In genomic region chr2:39188958-39189499, GRCh38 we compare ENCODE assay signal across 22 cellular contexts. TPM values are rescaled to one million over a fixed set of nuclear protein-coding genes. Genes with fewer than 3 reads are reported as not detected.
"Had no signal": no experiment of that assay in that cellular context is flagged by ENCODE, and none has a peak within 500 bp of the region (broad histone marks: within the 10 kb centered on the region; RNA-seq: fewer than 3 reads in every experiment).

No MANE protein-coding gene starts in this region.

- FAIRE-seq: endometrium, keratinocyte, pancreas had no signal

- H3K4me3 Mint-ChIP-seq: activated CD8-positive, alpha-beta T cell treated with anti-CD3 and anti-CD28 coated beads, Interleukin-2, amount 10 ng/mL, durations not matched to agents 7 days and 5 days; activated naive CD8-positive, alpha-beta T cell treated with anti-CD3 and anti-CD28 coated beads, Interleukin-2, amount 10 ng/mL, durations not matched to agents 7 days and 5 days; central memory CD8-positive, alpha-beta T cell; natural killer cell treated with Interleukin-12 subunit alpha and Interleukin-12 subunit beta and Interleukin-15 and Interleukin-18, amount 100 ng/mL, for 72 hours; stimulated activated memory B cell treated with anti-CD40 and anti-IgM and Interleukin-4, amounts not matched to agents 10 μg/mL and 1 μg/mL and 100 μg/mL, for 72 hours; T-helper 17 cell had no signal

- H3K4me3 ChIP-seq: gastrocnemius medialis, lower lobe of right lung, pancreas, smooth muscle cell, tibial artery had no signal

- H3K27ac Mint-ChIP-seq: activated CD8-positive, alpha-beta T cell treated with anti-CD3 and anti-CD28 coated beads, Interleukin-2, amount 10 ng/mL, durations not matched to agents 7 days and 5 days; activated naive CD8-positive, alpha-beta T cell treated with anti-CD3 and anti-CD28 coated beads, Interleukin-2, amount 10 ng/mL, durations not matched to agents 7 days and 5 days; natural killer cell treated with Interleukin-12 subunit alpha and Interleukin-12 subunit beta and Interleukin-15 and Interleukin-18, amount 100 ng/mL, for 72 hours; stimulated activated memory B cell treated with anti-CD40 and anti-IgM and Interleukin-4, amounts not matched to agents 10 μg/mL and 1 μg/mL and 100 μg/mL, for 72 hours; T-helper 17 cell had no signal

- H3K36me3 Mint-ChIP-seq: natural killer cell treated with Interleukin-12 subunit alpha and Interleukin-12 subunit beta and Interleukin-15 and Interleukin-18, amount 100 ng/mL, for 72 hours; stimulated activated memory B cell treated with anti-CD40 and anti-IgM and Interleukin-4, amounts not matched to agents 10 μg/mL and 1 μg/mL and 100 μg/mL, for 72 hours had no signal

- H3K4me2 ChIP-seq: smooth muscle cell had no signal

- H3K9me3 Mint-ChIP-seq: central memory CD8-positive, alpha-beta T cell; natural killer cell treated with Interleukin-12 subunit alpha and Interleukin-12 subunit beta and Interleukin-15 and Interleukin-18, amount 100 ng/mL, for 72 hours; stimulated activated memory B cell treated with anti-CD40 and anti-IgM and Interleukin-4, amounts not matched to agents 10 μg/mL and 1 μg/mL and 100 μg/mL, for 72 hours had no signal

- H3K27ac ChIP-seq: gastrocnemius medialis, lower lobe of right lung, neutrophil, pancreas, tibial artery, WERI-Rb-1 had no signal

- H3K27me3 ChIP-seq: gastrocnemius medialis, neutrophil, pancreas, tibial artery had no signal

- H3K4me1 ChIP-seq: gastrocnemius medialis, lower lobe of right lung, pancreas, tibial artery had no signal

- DNase-seq: activated CD4-positive, alpha-beta T cell treated with anti-CD3 and anti-CD28 coated beads for 1 hour; activated CD8-positive, alpha-beta memory T cell treated with anti-CD3 and anti-CD28 coated beads, Interleukin-2, amount 50 U/mL, for 48 hours; activated CD8-positive, alpha-beta T cell treated with anti-CD3 and anti-CD28 coated beads, Interleukin-2, amount 10 ng/mL, durations not matched to agents 7 days and 5 days; activated naive CD8-positive, alpha-beta T cell treated with anti-CD3 and anti-CD28 coated beads, Interleukin-2, amount 10 ng/mL, durations not matched to agents 7 days and 5 days; aorta; cortex of kidney; gastrocnemius medialis; head of caudate nucleus; lower lobe of right lung; pancreas; stimulated activated CD4-positive, alpha-beta T cell treated with anti-CD3 and anti-CD28 coated beads, Interleukin-4, amount 100 ng/mL, for 24 hours; T-helper 17 cell; tibial artery; WERI-Rb-1 had no signal

- H3K27me3 Mint-ChIP-seq: activated naive CD8-positive, alpha-beta T cell treated with anti-CD3 and anti-CD28 coated beads, Interleukin-2, amount 10 ng/mL, durations not matched to agents 7 days and 5 days; central memory CD8-positive, alpha-beta T cell; natural killer cell treated with Interleukin-12 subunit alpha and Interleukin-12 subunit beta and Interleukin-15 and Interleukin-18, amount 100 ng/mL, for 72 hours; stimulated activated memory B cell treated with anti-CD40 and anti-IgM and Interleukin-4, amounts not matched to agents 10 μg/mL and 1 μg/mL and 100 μg/mL, for 72 hours; T-helper 17 cell had no signal

- H3K9me3 ChIP-seq: gastrocnemius medialis, lower lobe of right lung, neutrophil, pancreas, tibial artery had no signal

- H3K4me1 Mint-ChIP-seq: central memory CD8-positive, alpha-beta T cell; stimulated activated memory B cell treated with anti-CD40 and anti-IgM and Interleukin-4, amounts not matched to agents 10 μg/mL and 1 μg/mL and 100 μg/mL, for 72 hours had no signal

- H3K36me3 ChIP-seq: gastrocnemius medialis, lower lobe of right lung, neutrophil, pancreas, tibial artery, WERI-Rb-1 had no signal

RNA-seq across cellular contexts. Expression of gene CDKL4, which starts 54.7 kb away (rescaled TPM):
- total RNA-seq: natural killer cell treated with Interleukin-12 subunit alpha and Interleukin-12 subunit beta and Interleukin-15 and Interleukin-18, amount 100 ng/mL, for 72 hours had no signal
- polyA plus RNA-seq: aorta, esophagus, keratinocyte had no signal
